In genomic region chr14:65449647-65450046, GRCh38 we compare ENCODE assay signal across 1 cellular context.
TF ChIP-seq lines count a peak whose summit lies in the region.

No MANE protein-coding gene starts in this region.

TF ChIP-seq in K562, 482 proteins besides CTCF, POLR2A, EP300 and RAD21 (continued from another document):
- no peak for TF ChIP-seq ARID3B (CRISPR knock-in tag; IDR thresholded peaks at IDR 0.05; ENCODE audit: borderline replicate concordance)
- no peak for TF ChIP-seq BDP1 (IDR thresholded peaks at IDR 0.05; ENCODE audit: insufficient read depth, insufficient read length)
- TF ChIP-seq ZNF134 (CRISPR knock-in tag; conservative IDR thresholded peaks at IDR 0.05): no peak
